ENCODE assay signal across 15 cellular contexts in genomic region chr10:62165803-62166202, GRCh38.
"Had no signal": no experiment of that assay in that cellular context is flagged by ENCODE, and none has a peak within 500 bp of the region (broad histone marks: within the 10 kb centered on the region; RNA-seq: fewer than 3 reads in every experiment).

No MANE protein-coding gene starts in this region.

- H3K36me3 ChIP-seq: lower lobe of right lung, spleen, tibial nerve, uterus had no signal

- H3K9me3 ChIP-seq: lower lobe of right lung, spleen, tibial nerve, uterus had no signal

- DNase-seq: activated CD4-positive, alpha-beta T cell treated with anti-CD3 and anti-CD28 coated beads, Interleukin-2, amount 50 U/mL, for 4 hours; activated CD4-positive, CD25-positive, alpha-beta regulatory T cell treated with anti-CD3 and anti-CD28 coated beads, Interleukin-2, amount 50 U/mL, for 72 hours; activated naive CD4-positive, alpha-beta T cell; activated naive CD8-positive, alpha-beta T cell treated with anti-CD3 and anti-CD28 coated beads for 36 hours; islet precursor cell; left colon; lower lobe of right lung; spleen; stimulated activated naive CD8-positive, alpha-beta T cell treated with anti-CD3 and anti-CD28 coated beads, Interleukin-15, Interleukin-2, amounts not matched to agents 100 U/mL and 50 U/mL, for 24 hours had no signal

- H3K36me3 Mint-ChIP-seq: activated naive CD8-positive, alpha-beta T cell treated with anti-CD3 and anti-CD28 coated beads for 36 hours; natural killer cell treated with Interleukin-12 subunit alpha and Interleukin-12 subunit beta and Interleukin-15 and Interleukin-18, amount 100 ng/mL, for 72 hours had no signal

- H3K27ac ChIP-seq: tibial nerve had no signal

- H3K27me3 ChIP-seq: spleen, tibial nerve, uterus had no signal

- H3K4me3 ChIP-seq: lower lobe of right lung, spleen, tibial nerve, uterus had no signal

- H3K27me3 Mint-ChIP-seq: activated naive CD8-positive, alpha-beta T cell treated with anti-CD3 and anti-CD28 coated beads for 36 hours; natural killer cell treated with Interleukin-12 subunit alpha and Interleukin-12 subunit beta and Interleukin-15 and Interleukin-18, amount 100 ng/mL, for 72 hours had no signal

- H3K4me1 ChIP-seq: uterus had no signal

- FAIRE-seq: frontal cortex had no signal

- ATAC-seq: left colon; natural killer cell treated with Interleukin-12 subunit alpha and Interleukin-12 subunit beta and Interleukin-15 and Interleukin-18, amount 100 ng/mL, for 72 hours; stimulated activated naive CD8-positive, alpha-beta T cell treated with anti-CD3 and anti-CD28 coated beads, Interleukin-15, Interleukin-2, amounts not matched to agents 100 U/mL and 50 U/mL, for 24 hours had no signal

- H3K27ac Mint-ChIP-seq: activated naive CD8-positive, alpha-beta T cell treated with anti-CD3 and anti-CD28 coated beads for 36 hours; activated T-helper 1 cell treated with anti-CD3 and anti-CD28 coated beads, Interleukin-12 subunit alpha, Interleukin-12 subunit beta, Interleukin-2, Interleukin-4 antibody, amounts not matched to agents 30 ng/mL and 10 ng/mL and 1 ng/mL, durations not matched to agents 14 hours and 24 hours and 36 hours; T-helper 1 cell treated with Interleukin-12 subunit alpha and Interleukin-12 subunit beta and Interleukin-4 antibody, amounts not matched to agents 30 μg/mL and 1 μg/mL, for 36 hours had no signal

- H3K4me3 Mint-ChIP-seq: activated naive CD8-positive, alpha-beta T cell treated with anti-CD3 and anti-CD28 coated beads for 36 hours; activated T-helper 1 cell treated with anti-CD3 and anti-CD28 coated beads, Interleukin-12 subunit alpha, Interleukin-12 subunit beta, Interleukin-2, Interleukin-4 antibody, amounts not matched to agents 30 ng/mL and 10 ng/mL and 1 ng/mL, durations not matched to agents 14 hours and 24 hours and 36 hours; natural killer cell treated with Interleukin-12 subunit alpha and Interleukin-12 subunit beta and Interleukin-15 and Interleukin-18, amount 100 ng/mL, for 72 hours; T-helper 1 cell treated with Interleukin-12 subunit alpha and Interleukin-12 subunit beta and Interleukin-4 antibody, amounts not matched to agents 30 μg/mL and 1 μg/mL, for 36 hours had no signal

- H3K9me3 Mint-ChIP-seq: activated naive CD8-positive, alpha-beta T cell treated with anti-CD3 and anti-CD28 coated beads for 36 hours; activated T-helper 1 cell treated with anti-CD3 and anti-CD28 coated beads, Interleukin-12 subunit alpha, Interleukin-12 subunit beta, Interleukin-2, Interleukin-4 antibody, amounts not matched to agents 30 ng/mL and 10 ng/mL and 1 ng/mL, durations not matched to agents 14 hours and 24 hours and 36 hours; natural killer cell treated with Interleukin-12 subunit alpha and Interleukin-12 subunit beta and Interleukin-15 and Interleukin-18, amount 100 ng/mL, for 72 hours had no signal
